23 cellular contexts compared by ENCODE assay signal in genomic region chr12:18658179-18658578, GRCh38.
DNase-seq lines count a peak whose midpoint lies in the region; ATAC-seq and TF ChIP-seq lines count a peak whose summit lies in the region.
"Had no signal": no experiment of that assay in that cellular context is flagged by ENCODE, and none has a peak within 500 bp of the region (broad histone marks: within the 10 kb centered on the region; RNA-seq: fewer than 3 reads in every experiment).

No MANE protein-coding gene starts in this region.

- no peaks in the 10 kb centered on the region for H3K9me3 ChIP-seq in A673 (ENCODE audit: low read depth, low read length, poor library complexity, severe bottlenecking)
- H3K9me3 ChIP-seq in HEK293 (ENCODE audit: control insufficient read depth, insufficient read depth, low read depth, low read length), result no peaks in the 10 kb centered on the region
- peaks cover 34% of the 10 kb centered on the region for H3K9me3 ChIP-seq in endodermal cell (ENCODE audit: control insufficient read depth, low read length)
- H3K9me3 ChIP-seq in neural progenitor cell (ENCODE audit: low read depth), result peaks cover 3% of the 10 kb centered on the region
- H3K9me3 ChIP-seq in mucosa of descending colon, result no peaks in the 10 kb centered on the region

- POLR2A ChIA-PET in A673 (lab: Charles Lee; ENCODE audit: low non-redundant PET), result no interaction called here
- POLR2A ChIA-PET in HEK293 (lab: Yijun Ruan, JAX), result no interaction called here

- H3K4me1 ChIP-seq in A673 (ENCODE audit: insufficient read depth, low read length, poor library complexity, severe bottlenecking) (no peaks in the 10 kb centered on the region), HEK293 (ENCODE audit: control insufficient read depth, insufficient read depth, low read length) (no peaks in the 10 kb centered on the region), endodermal cell (ENCODE audit: control insufficient read depth, insufficient read depth, low read length) (peaks cover 3% of the 10 kb centered on the region), neural progenitor cell (peaks cover 39% of the 10 kb centered on the region), mucosa of descending colon (ENCODE audit: low read depth) (no peaks in the 10 kb centered on the region)

- peak overlapping the region; percentile 8 for H3K4me2 ChIP-seq in neural progenitor cell
- H3K4me2 ChIP-seq: BLaER1 treated with 17β-estradiol and CSF1 and Interleukin-3, amounts not matched to agents 10 nM and 100 nM had no signal

- H3K4me3 Mint-ChIP-seq in endodermal cell (no peak overlapping the region), neural progenitor cell (no peak overlapping the region)
- H3K4me3 Mint-ChIP-seq: B cell; CD4-positive, alpha-beta memory T cell; CD8-positive, alpha-beta memory T cell had no signal

- H3K36me3 ChIP-seq in A673 (ENCODE audit: insufficient read depth, low read length, poor library complexity, severe bottlenecking), result no peaks in the 10 kb centered on the region
- H3K36me3 ChIP-seq in HEK293 (ENCODE audit: control insufficient read depth in 2 of 2, insufficient read depth in 1 of 2, low read length in 2 of 2), result no peaks in the 10 kb centered on the region
- no peaks in the 10 kb centered on the region for H3K36me3 ChIP-seq in endodermal cell (ENCODE audit: control insufficient read depth, insufficient read depth, low read length)
- H3K36me3 ChIP-seq in neural progenitor cell, result no peaks in the 10 kb centered on the region
- H3K36me3 ChIP-seq in mucosa of descending colon (ENCODE audit: low read depth), result no peaks in the 10 kb centered on the region
- H3K36me3 ChIP-seq: BLaER1 treated with 17β-estradiol and CSF1 and Interleukin-3, amounts not matched to agents 10 nM and 100 nM had no signal

- H3K9ac ChIP-seq in endodermal cell (ENCODE audit: extremely low read depth, low read length, poor library complexity, severe bottlenecking) (no peak overlapping the region), neural progenitor cell (no peak overlapping the region)
- H3K9ac ChIP-seq: BLaER1 treated with 17β-estradiol and CSF1 and Interleukin-3, amounts not matched to agents 10 nM and 100 nM had no signal

- TF ChIP-seq CTCF in A673 (conservative IDR thresholded peaks at IDR 0.05; ENCODE audit: low read depth, low read length) (no peak), HEK293 (tag by site-specific recombination; IDR thresholded peaks at IDR 0.05) (no peak), endodermal cell (conservative IDR thresholded peaks at IDR 0.05) (no peak), neural progenitor cell (IDR thresholded peaks at IDR 0.05) (no peak), mucosa of descending colon (IDR thresholded peaks at IDR 0.05) (no peak)

- peaks cover 57% of the 10 kb centered on the region for H3K4me1 Mint-ChIP-seq in endodermal cell
- no peaks in the 10 kb centered on the region for H3K4me1 Mint-ChIP-seq in neural progenitor cell
- H3K4me1 Mint-ChIP-seq: B cell; CD4-positive, alpha-beta memory T cell; CD4-positive, CD25-positive, alpha-beta regulatory T cell; CD8-positive, alpha-beta memory T cell had no signal

- H3K27me3 Mint-ChIP-seq in endodermal cell (ENCODE audit: insufficient read depth) (no peaks in the 10 kb centered on the region), neural progenitor cell (ENCODE audit: insufficient read depth, low read depth) (peaks cover 2% of the 10 kb centered on the region)
- H3K27me3 Mint-ChIP-seq: B cell; CD4-positive, CD25-positive, alpha-beta regulatory T cell; CD8-positive, alpha-beta memory T cell had no signal

- peaks cover 16% of the 10 kb centered on the region for H3F3A ChIP-seq in neural progenitor cell (ENCODE audit: low read depth)

- H3K27me3 ChIP-seq in A673 (replicated peaks; ENCODE audit: insufficient read depth, low read depth, low read length, poor library complexity), result no peaks in the 10 kb centered on the region
- H3K27me3 ChIP-seq in endodermal cell (ENCODE audit: control insufficient read depth, insufficient read depth, low read length, poor library complexity, severe bottlenecking), result peaks cover 3% of the 10 kb centered on the region
- H3K27me3 ChIP-seq in neural progenitor cell, result no peaks in the 10 kb centered on the region
- H3K27me3 ChIP-seq: BLaER1 treated with 17β-estradiol and CSF1 and Interleukin-3, amounts not matched to agents 10 nM and 100 nM had no signal

- H4K20me1 ChIP-seq in neural progenitor cell (ENCODE audit: low read depth), result no peaks in the 10 kb centered on the region
- H4K20me1 ChIP-seq: BLaER1 treated with 17β-estradiol and CSF1 and Interleukin-3, amounts not matched to agents 10 nM and 100 nM had no signal

- no peak overlapping the region for H3K27ac Mint-ChIP-seq in endodermal cell
- no peak overlapping the region for H3K27ac Mint-ChIP-seq in neural progenitor cell
- H3K27ac Mint-ChIP-seq: B cell; CD4-positive, alpha-beta memory T cell; CD4-positive, CD25-positive, alpha-beta regulatory T cell; CD8-positive, alpha-beta memory T cell had no signal

- peaks cover 20% of the 10 kb centered on the region for H3K9me3 Mint-ChIP-seq in endodermal cell
- peaks cover 34% of the 10 kb centered on the region for H3K9me3 Mint-ChIP-seq in neural progenitor cell

- H3K4me3 ChIP-seq in A673 (ENCODE audit: low read depth, low read length, poor library complexity, severe bottlenecking), result no peak overlapping the region
- no peak overlapping the region for H3K4me3 ChIP-seq in HEK293 (ENCODE audit: low read depth, low read length)
- H3K4me3 ChIP-seq in endodermal cell (ENCODE audit: low read length), result peak overlapping the region; percentile 39
- H3K4me3 ChIP-seq in neural progenitor cell, result no peak overlapping the region
- no peak overlapping the region for H3K4me3 ChIP-seq in mucosa of descending colon
- H3K4me3 ChIP-seq: BLaER1 treated with 17β-estradiol and CSF1 and Interleukin-3, amounts not matched to agents 10 nM and 100 nM; GM12878 had no signal

- H3K27ac ChIP-seq in A673 (ENCODE audit: low read depth, low read length, poor library complexity, severe bottlenecking) (no peak overlapping the region), HEK293 (ENCODE audit: extremely low read depth, low read depth, low read length) (no peak overlapping the region), endodermal cell (ENCODE audit: low read depth, low read length) (no peak overlapping the region), neural progenitor cell (no peak overlapping the region)
- H3K27ac ChIP-seq: BLaER1 treated with 17β-estradiol and CSF1 and Interleukin-3, amounts not matched to agents 10 nM and 100 nM; C4-2B had no signal

- BruUV-seq in A673 (replicated peaks; lab: Mats Ljungman, UMichigan), result no TSS peak

- H2AFZ ChIP-seq in neural progenitor cell (replicated peaks), result no peak overlapping the region

- H3K36me3 Mint-ChIP-seq in endodermal cell (ENCODE audit: low read depth) (peaks cover 6% of the 10 kb centered on the region), neural progenitor cell (peaks cover 2% of the 10 kb centered on the region)
- H3K36me3 Mint-ChIP-seq: CD4-positive, alpha-beta memory T cell; CD4-positive, CD25-positive, alpha-beta regulatory T cell; CD8-positive, alpha-beta memory T cell had no signal

- H3K79me2 ChIP-seq in neural progenitor cell (ENCODE audit: low read depth), result no peaks in the 10 kb centered on the region

- no peak for ATAC-seq in mucosa of descending colon
- ATAC-seq: GM12878 had no signal

- DNase-seq in A673 (ENCODE audit: low spot score) (peak; percentile 41), endodermal cell (no peak), neural progenitor cell (ENCODE audit: low spot score) (no peak), head of caudate nucleus (no peak), CD1c-positive myeloid dendritic cell (ENCODE audit: extremely low spot score) (no peak), mucosa of descending colon (no peak)
- DNase-seq: 8988T; AML-193; CD4-positive, alpha-beta memory T cell; CD4-positive, CD25-positive, alpha-beta regulatory T cell; CD8-positive, alpha-beta memory T cell; COR-L47; DMS 273 treated with DMSO at 0.1 percent for 48 hours; DMS153; DMS79; DND-41; EL; GDM1 had no signal

- intact Hi-C loops in A673 (cut with micrococcal nuclease; ENCODE audit: unreplicated experiment) (no loop called here), head of caudate nucleus (cut with DNase I) (no loop called here), mucosa of descending colon (cut with DNase I, micrococcal nuclease) (no loop called here)

- CTCF ChIA-PET in A673 (lab: Charles Lee) (no interaction called here), HEK293 (lab: Yijun Ruan, JAX) (no interaction called here)

- 66 to 75% methylated on average over 2 of the region's 2 CpGs for WGBS in endodermal cell (ENCODE audit: insufficient coverage in 1 of 2, insufficient read length in 1 of 2), 2 experiments

TF ChIP-seq in HEK293, 187 proteins besides CTCF, POLR2A, EP300 and RAD21:
- TF ChIP-seq TCF7L2 (IDR thresholded peaks at IDR 0.05; ENCODE audit: borderline replicate concordance, low read depth, low read length) (peak; percentile 60; the same call in 1 of the 2 replicates), ZNF426 (tag by site-specific recombination; IDR thresholded peaks at IDR 0.05) (no peak)
